Comparison of ENCODE assay signal across 8 cellular contexts in the genomic region with DNA sequence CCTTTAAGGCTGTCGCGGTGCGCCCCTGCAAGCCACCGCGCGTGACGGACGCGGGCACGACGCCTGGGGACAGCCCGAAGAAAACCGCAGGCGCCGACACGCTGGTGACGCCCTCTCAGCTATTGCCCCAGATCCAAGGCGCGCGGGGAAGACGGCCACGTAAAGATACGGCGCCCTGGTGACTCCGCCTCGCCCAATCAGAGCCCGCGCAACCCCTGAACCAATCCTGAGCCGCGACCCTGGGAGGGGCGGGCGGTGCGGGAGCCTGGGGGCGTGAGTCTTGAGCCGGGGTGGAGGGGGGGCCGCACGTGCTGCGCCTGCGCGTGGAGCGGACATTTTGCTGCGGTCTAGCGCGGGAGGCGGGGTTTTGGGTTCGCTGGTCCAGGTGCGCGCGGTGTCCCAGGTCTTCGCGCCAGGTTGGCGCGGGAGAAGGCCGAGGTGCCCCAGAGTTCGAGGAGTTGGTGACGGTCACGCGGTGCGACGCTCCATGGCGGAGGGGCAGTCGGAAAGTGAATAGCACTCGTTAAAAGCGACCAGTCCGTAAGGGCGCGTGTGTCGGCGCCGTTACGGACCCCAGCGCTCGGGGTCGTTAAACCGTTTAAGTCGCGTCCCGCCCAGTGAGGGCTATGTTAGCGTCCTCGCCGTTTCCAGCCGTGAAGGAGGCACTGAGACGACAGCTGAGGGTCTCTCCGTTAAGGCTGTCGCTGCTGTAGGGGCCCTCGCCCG. TPM values are rescaled to one million over a fixed set of nuclear protein-coding genes. Genes with fewer than 3 reads are reported as not detected.
DNase-seq lines count a peak whose midpoint lies in the region; ATAC-seq, FAIRE-seq and TF ChIP-seq lines count a peak whose summit lies in the region.

No MANE protein-coding gene starts in this region.

- ATAC-seq in GM18498 (IDR thresholded peaks at IDR 0.05; ENCODE audit: unreplicated experiment) (peak; percentile 99), HG02885 (IDR thresholded peaks at IDR 0.05; ENCODE audit: poor library complexity, unreplicated experiment) (peak; percentile 98), psoas muscle (peak; percentile 97 to 99 (median 99))

- H3K27me3 Mint-ChIP-seq in T-helper 1 cell treated with Interleukin-12 subunit alpha and Interleukin-12 subunit beta and Interleukin-4 antibody, amounts not matched to agents 30 μg/mL and 1 μg/mL, for 36 hours (ENCODE audit: low read depth): peaks cover 11% of the 10 kb centered on the region

- DNase-seq in NCI-H1694 (lab: John Stamatoyannopoulos, UW) (peak; percentile 94), right atrium auricular region (ENCODE audit: low spot score) (peak; percentile 99), psoas muscle (peak; percentile 99), urothelium cell line (ENCODE audit: low spot score) (peak; percentile 100)

- peak overlapping the region; percentile 94 for H3K27ac Mint-ChIP-seq in T-helper 1 cell treated with Interleukin-12 subunit alpha and Interleukin-12 subunit beta and Interleukin-4 antibody, amounts not matched to agents 30 μg/mL and 1 μg/mL, for 36 hours

- H3K27ac ChIP-seq in angular gyrus (ENCODE audit: low read depth, low read length) (peak overlapping the region; percentile 94), right atrium auricular region (peak overlapping the region; percentile 83 to 96), psoas muscle (peak overlapping the region; percentile 97)

- no peaks in the 10 kb centered on the region for H3K36me3 Mint-ChIP-seq in T-helper 1 cell treated with Interleukin-12 subunit alpha and Interleukin-12 subunit beta and Interleukin-4 antibody, amounts not matched to agents 30 μg/mL and 1 μg/mL, for 36 hours (ENCODE audit: low read depth)

- no peaks in the 10 kb centered on the region for H3K36me3 ChIP-seq in right atrium auricular region
- no peaks in the 10 kb centered on the region for H3K36me3 ChIP-seq in psoas muscle (ENCODE audit: insufficient read depth in 1 of 2, low read depth in 1 of 2)

- intact Hi-C loops in psoas muscle (cut with DNase I): loop anchor here in 1 of 2 donors (5.0 kb wide), 1 partner anchor 47 kb away; no protein-coding TSS in a partner anchor

- H3K9me3 ChIP-seq in right atrium auricular region (no peaks in the 10 kb centered on the region), psoas muscle (no peaks in the 10 kb centered on the region)

- H3K9me3 Mint-ChIP-seq in T-helper 1 cell treated with Interleukin-12 subunit alpha and Interleukin-12 subunit beta and Interleukin-4 antibody, amounts not matched to agents 30 μg/mL and 1 μg/mL, for 36 hours: no peaks in the 10 kb centered on the region

- no peak for TF ChIP-seq CTCF in right atrium auricular region (IDR thresholded peaks at IDR 0.05)
- no peak for TF ChIP-seq CTCF in psoas muscle (IDR thresholded peaks at IDR 0.05)

- H3K4me3 ChIP-seq in right atrium auricular region (peak overlapping the region; percentile 67 to 69), psoas muscle (peak overlapping the region; percentile 85)

- H3K4me1 Mint-ChIP-seq in T-helper 1 cell treated with Interleukin-12 subunit alpha and Interleukin-12 subunit beta and Interleukin-4 antibody, amounts not matched to agents 30 μg/mL and 1 μg/mL, for 36 hours (ENCODE audit: low read depth): peaks cover 14% of the 10 kb centered on the region

- peak; percentile 5 for FAIRE-seq in urothelium cell line (lab: Jason Lieb, UNC)

- no peaks in the 10 kb centered on the region for H3K27me3 ChIP-seq in right atrium auricular region
- H3K27me3 ChIP-seq in psoas muscle (ENCODE audit: insufficient read depth in 3 of 3, low read length in 2 of 3): no peaks in the 10 kb centered on the region

- H3K4me1 ChIP-seq in right atrium auricular region (no peaks in the 10 kb centered on the region), psoas muscle (peaks cover 20% of the 10 kb centered on the region)

- WGBS in psoas muscle, 3 donors: 1% methylated on average over 87 of the region's 87 CpGs

- peak overlapping the region; percentile 89 for H3K4me3 Mint-ChIP-seq in T-helper 1 cell treated with Interleukin-12 subunit alpha and Interleukin-12 subunit beta and Interleukin-4 antibody, amounts not matched to agents 30 μg/mL and 1 μg/mL, for 36 hours

RNA-seq across cellular contexts. Expression of gene NMUR1, which starts 15.9 kb away (rescaled TPM):
- total RNA-seq in right atrium auricular region: under 1 TPM; 0.67 to 0.93 TPM
- under 1 TPM in 3 of 4 donors, not detected in 1; 0.06 to 0.10 (median 0.09) TPM for total RNA-seq in psoas muscle
- polyA plus RNA-seq in psoas muscle: under 1 TPM; 0.03 to 0.06 (median 0.04) TPM

RNA-seq across cellular contexts. Expression of gene NCL, which starts 50.1 kb away (rescaled TPM):
- total RNA-seq in right atrium auricular region: 10 to 100 TPM; 73.5 to 85.8 TPM
- total RNA-seq in psoas muscle: 100 to 1,000 TPM; 331 to 632 (median 572) TPM
- polyA plus RNA-seq in psoas muscle: 100 to 1,000 TPM; 221 to 382 (median 359) TPM

Comparison
In these comparisons a context has a peak if more than half of its experiments do, and no peak if none do; other contexts are left out.
1. Peak in every context shown above with its lines: DNase-seq, ATAC-seq, H3K4me3 ChIP-seq and H3K27ac ChIP-seq.